ENCODE assay signal across 13 cellular contexts in the genomic region with DNA sequence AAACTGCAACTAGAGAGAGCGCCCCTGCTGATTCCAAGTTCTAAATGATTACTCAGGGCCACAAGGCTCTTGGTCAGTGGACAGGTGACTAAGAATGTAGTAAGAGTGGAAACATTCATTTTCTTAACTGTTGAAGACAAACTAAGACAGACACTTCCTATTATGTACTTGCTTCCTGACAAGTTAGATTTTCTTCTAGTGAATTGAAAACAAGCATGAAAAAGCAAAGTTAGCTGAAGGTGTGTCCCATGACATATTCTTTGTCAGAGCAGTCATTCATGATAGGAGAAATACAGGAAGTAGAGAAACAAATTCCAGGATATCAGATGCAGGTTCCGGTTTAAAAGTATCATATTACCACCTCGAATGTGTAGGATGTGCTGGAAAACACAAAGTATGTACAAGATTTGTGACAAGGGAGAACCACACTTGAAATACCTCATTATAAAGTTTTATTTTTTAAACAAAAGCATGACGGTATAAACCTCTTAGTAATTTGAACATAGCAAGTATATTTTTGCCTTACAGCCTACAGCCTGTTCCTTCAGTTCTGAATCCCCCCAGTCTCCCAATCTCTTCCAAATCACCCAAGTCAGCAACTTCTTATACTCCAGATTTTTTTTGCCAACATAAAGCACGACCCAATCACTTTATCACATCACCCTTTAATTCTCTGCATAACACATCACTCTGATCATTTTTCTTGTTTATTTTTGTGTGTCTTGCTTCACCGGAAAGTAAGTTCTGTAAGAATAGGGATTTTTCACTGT. TPM values are rescaled to one million over a fixed set of nuclear protein-coding genes. Genes with fewer than 3 reads are reported as not detected.
DNase-seq lines count a peak whose midpoint lies in the region; TF ChIP-seq lines count a peak whose summit lies in the region.
"Had no signal": no experiment of that assay in that cellular context is flagged by ENCODE, and none has a peak within 500 bp of the region (broad histone marks: within the 10 kb centered on the region; RNA-seq: fewer than 3 reads in every experiment).

No MANE protein-coding gene starts in this region.

- H3F3A ChIP-seq in Loucy (ENCODE audit: low read depth) = no peaks in the 10 kb centered on the region

- H3K4me1 ChIP-seq in Loucy (ENCODE audit: insufficient read depth, low read length, poor library complexity, severe bottlenecking) = peaks cover 52% of the 10 kb centered on the region
- no peaks in the 10 kb centered on the region for H3K4me1 ChIP-seq in effector memory CD4-positive, alpha-beta T cell (ENCODE audit: control insufficient read depth, insufficient read depth, low read length, poor library complexity, severe bottlenecking)

- peaks cover 73% of the 10 kb centered on the region for H4K20me1 ChIP-seq in Loucy (ENCODE audit: insufficient read depth, low read length, poor library complexity, severe bottlenecking)

- peaks cover 89% of the 10 kb centered on the region for H3K79me2 ChIP-seq in Loucy (ENCODE audit: insufficient read depth, low read length)

- peak overlapping the region; percentile 14 for H3K4me3 ChIP-seq in Loucy (ENCODE audit: low read length, poor library complexity, severe bottlenecking)
- no peak overlapping the region for H3K4me3 ChIP-seq in brain microvascular endothelial cell (ENCODE audit: low read depth, low read length)
- H3K4me3 ChIP-seq in effector memory CD4-positive, alpha-beta T cell (ENCODE audit: insufficient read depth, low read depth, low read length, poor library complexity, severe bottlenecking) = no peak overlapping the region
- H3K4me3 ChIP-seq: tibial artery had no signal

- no peaks in the 10 kb centered on the region for H3K9me3 ChIP-seq in Loucy (ENCODE audit: insufficient read depth, low read depth, low read length)
- no peaks in the 10 kb centered on the region for H3K9me3 ChIP-seq in effector memory CD4-positive, alpha-beta T cell (ENCODE audit: control insufficient read depth, low read length)
- H3K9me3 ChIP-seq: tibial artery had no signal

- peak overlapping the region; percentile 14 for H3K4me2 ChIP-seq in Loucy (ENCODE audit: low read depth, low read length, poor library complexity, severe bottlenecking)

- no peaks in the 10 kb centered on the region for H3K36me3 ChIP-seq in Loucy (ENCODE audit: insufficient read depth, low read length)
- H3K36me3 ChIP-seq in brain microvascular endothelial cell (replicated peaks) = no peaks in the 10 kb centered on the region
- no peaks in the 10 kb centered on the region for H3K36me3 ChIP-seq in effector memory CD4-positive, alpha-beta T cell (ENCODE audit: control insufficient read depth, insufficient read depth, low read length)
- H3K36me3 ChIP-seq: tibial artery had no signal

- no peak overlapping the region for H3K27ac ChIP-seq in brain microvascular endothelial cell
- no peak overlapping the region for H3K27ac ChIP-seq in effector memory CD4-positive, alpha-beta T cell (ENCODE audit: insufficient read depth, low read length, poor library complexity, severe bottlenecking)
- H3K27ac ChIP-seq: tibial artery had no signal

- H3K9ac ChIP-seq in Loucy (ENCODE audit: low read depth, low read length, poor library complexity, severe bottlenecking) = no peak overlapping the region

- H3K27me3 ChIP-seq in Loucy (ENCODE audit: insufficient read depth, low read length, poor library complexity, severe bottlenecking) = no peaks in the 10 kb centered on the region
- H3K27me3 ChIP-seq in brain microvascular endothelial cell (replicated peaks) = no peaks in the 10 kb centered on the region
- no peaks in the 10 kb centered on the region for H3K27me3 ChIP-seq in effector memory CD4-positive, alpha-beta T cell (replicated peaks; ENCODE audit: control insufficient read depth, insufficient read depth, low read length, poor library complexity, severe bottlenecking)
- H3K27me3 ChIP-seq: tibial artery had no signal

- TF ChIP-seq CTCF in Loucy (conservative IDR thresholded peaks at IDR 0.05; ENCODE audit: low read length) (no peak), brain microvascular endothelial cell (IDR thresholded peaks at IDR 0.05; ENCODE audit: low read depth, low read length, missing control alignments) (no peak)

- no peaks in the 10 kb centered on the region for H3K9me2 ChIP-seq in Loucy (replicated peaks; ENCODE audit: low read depth, low read length)

- DNase-seq in A172 (ENCODE audit: low spot score) (peak; percentile 72), brain microvascular endothelial cell (peak; percentile 18), lung microvascular endothelial cell (ENCODE audit: low read depth in 2 of 2) (peak; percentile 72 to 80), middle frontal gyrus (ENCODE audit: extremely low spot score, low spot score) (no peak), ecto neural progenitor cell (ENCODE audit: low spot score) (no peak), medulla oblongata (ENCODE audit: extremely low spot score) (no peak)
- no peak for DNase-seq in effector memory CD4-positive, alpha-beta T cell
- DNase-seq: activated CD4-positive, alpha-beta T cell treated with anti-CD3 and anti-CD28 coated beads, Interleukin-2, amount 10 ng/mL, durations not matched to agents 7 days and 5 days; H7; NCI-H774; stimulated activated CD4-positive, alpha-beta T cell treated with anti-CD3 and anti-CD28 coated beads, Interleukin-15, amount 100 ng/mL, for 24 hours; tibial artery had no signal

- no peak overlapping the region for H2AFZ ChIP-seq in Loucy (ENCODE audit: low read length)

- in situ Hi-C loops in brain microvascular endothelial cell (cut with HindIII; ENCODE audit: low pct_ligation_motif_present, low sequenced_read_pairs) = no loop called here

RNA-seq across cellular contexts. Expression of gene TSPAN3, which starts 6.2 kb away (rescaled TPM):
- 396 and 439 TPM in 2 replicates for total RNA-seq in A172 (2014; rRNA removed; shearing (Covaris generic))
- total RNA-seq in lung microvascular endothelial cell = 164 and 170 TPM in 2 replicates

Comparison
In these comparisons a context has a peak if more than half of its experiments do, and no peak if none do; other contexts are left out.
1. DNase-seq: peak in A172 (single experiment), brain microvascular endothelial cell (single experiment) and lung microvascular endothelial cell (2 of 2); none in effector memory CD4-positive, alpha-beta T cell (0 of 3), middle frontal gyrus (single experiment), ecto neural progenitor cell (single experiment) and medulla oblongata (single experiment).